In genomic region chr14:94316692-94317091, GRCh38 we compare ENCODE assay signal across 37 cellular contexts. TPM values are rescaled to one million over a fixed set of nuclear protein-coding genes. Genes with fewer than 3 reads are reported as not detected.
"Had no signal": no experiment of that assay in that cellular context is flagged by ENCODE, and none has a peak within 500 bp of the region (broad histone marks: within the 10 kb centered on the region; RNA-seq: fewer than 3 reads in every experiment).

No MANE protein-coding gene starts in this region.

- H3K4me1 ChIP-seq: adrenal gland, body of pancreas, gastroesophageal sphincter had no signal

- H3K4me3 Mint-ChIP-seq: activated B cell treated with CpG ODN at 0.5 μM for 24 hours; activated CD8-positive, alpha-beta T cell treated with anti-CD3 and anti-CD28 coated beads for 36 hours; activated naive CD8-positive, alpha-beta T cell; activated naive CD8-positive, alpha-beta T cell treated with anti-CD3 and anti-CD28 coated beads, Interleukin-2, amount 50 U/mL, for 24 hours; activated T-cell treated with anti-CD3 and anti-CD28 coated beads, Interleukin-2, amount 50 U/mL, for 4 hours; activated T-helper 17 cell treated with anti-CD3 and anti-CD28 coated beads, Interleukin-2, amount 50 U/mL, for 72 hours; dendritic cell treated with granulocyte-macrophage colony-stimulating factor and Interleukin-4, amounts not matched to agents 40 ng/mL and 50 ng/mL, for 4 days; effector memory CD8-positive, alpha-beta T cell had no signal

- H3K36me3 Mint-ChIP-seq: activated naive CD8-positive, alpha-beta T cell had no signal

- FAIRE-seq: colon, TTC549 had no signal

- H3K9me3 ChIP-seq: body of pancreas, esophagus squamous epithelium had no signal

- ATAC-seq: activated CD4-positive, CD25-positive, alpha-beta regulatory T cell treated with anti-CD3 and anti-CD28 coated beads, Interleukin-2, amount 50 U/mL, for 24 hours; activated CD8-positive, alpha-beta T cell treated with anti-CD3 and anti-CD28 coated beads for 36 hours; activated naive CD8-positive, alpha-beta T cell treated with anti-CD3 and anti-CD28 coated beads, Interleukin-2, amount 50 U/mL, for 24 hours; activated T-cell treated with anti-CD3 and anti-CD28 coated beads, Interleukin-2, amount 50 U/mL, for 4 hours; activated T-helper 17 cell treated with anti-CD3 and anti-CD28 coated beads, Interleukin-2, amount 50 U/mL, for 72 hours; effector memory CD8-positive, alpha-beta T cell had no signal

- H3K27ac Mint-ChIP-seq: activated B cell treated with CpG ODN at 0.5 μM for 24 hours; activated CD8-positive, alpha-beta T cell treated with anti-CD3 and anti-CD28 coated beads for 36 hours; activated naive CD8-positive, alpha-beta T cell; activated naive CD8-positive, alpha-beta T cell treated with anti-CD3 and anti-CD28 coated beads, Interleukin-2, amount 50 U/mL, for 24 hours; activated T-helper 17 cell treated with anti-CD3 and anti-CD28 coated beads, Interleukin-2, amount 50 U/mL, for 72 hours; dendritic cell treated with granulocyte-macrophage colony-stimulating factor and Interleukin-4, amounts not matched to agents 40 ng/mL and 50 ng/mL, for 4 days; effector memory CD8-positive, alpha-beta T cell had no signal

- H3K27ac ChIP-seq: adrenal gland, epithelial cell of prostate, gastroesophageal sphincter, WERI-Rb-1 had no signal

- DNase-seq: activated B cell treated with CpG ODN at 0.5 μM for 24 hours; activated CD4-positive, alpha-beta T cell treated with anti-CD3 and anti-CD28 coated beads for 48 hours; activated CD4-positive, alpha-beta T cell treated with anti-CD3 and anti-CD28 coated beads, Interleukin-2, amount 50 U/mL, for 1 hour; activated CD4-positive, alpha-beta T cell treated with anti-CD3 and anti-CD28 coated beads, Interleukin-2, amount 50 U/mL, for 48 hours; activated CD8-positive, alpha-beta memory T cell treated with anti-CD3 and anti-CD28 coated beads for 24 hours; activated CD8-positive, alpha-beta T cell treated with anti-CD3 and anti-CD28 coated beads for 36 hours; activated effector memory CD4-positive, alpha-beta T cell treated with Interleukin-2 at 50 U/mL for 16 hours; activated gamma-delta T cell treated with Interleukin-2 at 50 U/mL for 16 hours; activated naive CD4-positive, alpha-beta T cell treated with anti-CD3 and anti-CD28 coated beads, Interleukin-2, amount 50 U/mL, for 16 hours; activated naive CD4-positive, alpha-beta T cell treated with Interleukin-2 at 50 U/mL for 16 hours; activated naive CD8-positive, alpha-beta T cell treated with anti-CD3 and anti-CD28 coated beads, Interleukin-2, amount 50 U/mL, for 24 hours; activated T-cell treated with anti-CD3 and anti-CD28 coated beads, Interleukin-2, amount 50 U/mL, for 4 hours; adrenal gland; amygdala; caudate nucleus; effector CD4-positive, alpha-beta T cell; effector memory CD8-positive, alpha-beta T cell; esophagus squamous epithelium; foreskin melanocyte; T-helper 2 cell had no signal

- H3K4me1 Mint-ChIP-seq: activated B cell treated with CpG ODN at 0.5 μM for 24 hours; activated naive CD8-positive, alpha-beta T cell treated with anti-CD3 and anti-CD28 coated beads, Interleukin-2, amount 50 U/mL, for 24 hours had no signal

- H3K27me3 ChIP-seq: adrenal gland, body of pancreas, esophagus squamous epithelium, gastroesophageal sphincter had no signal

- H3K4me3 ChIP-seq: adrenal gland, body of pancreas, esophagus squamous epithelium, gastroesophageal sphincter had no signal

- H3K36me3 ChIP-seq: adrenal gland, esophagus squamous epithelium, gastroesophageal sphincter, WERI-Rb-1 had no signal

- H3K9me3 Mint-ChIP-seq: activated CD8-positive, alpha-beta T cell treated with anti-CD3 and anti-CD28 coated beads for 36 hours; activated naive CD8-positive, alpha-beta T cell treated with anti-CD3 and anti-CD28 coated beads, Interleukin-2, amount 50 U/mL, for 24 hours; dendritic cell treated with granulocyte-macrophage colony-stimulating factor and Interleukin-4, amounts not matched to agents 40 ng/mL and 50 ng/mL, for 4 days; effector memory CD8-positive, alpha-beta T cell had no signal

- H3K27me3 Mint-ChIP-seq: activated B cell treated with CpG ODN at 0.5 μM for 24 hours; activated naive CD8-positive, alpha-beta T cell; activated naive CD8-positive, alpha-beta T cell treated with anti-CD3 and anti-CD28 coated beads, Interleukin-2, amount 50 U/mL, for 24 hours had no signal

RNA-seq across cellular contexts. Expression of gene SERPINA6, which starts 6.4 kb away (rescaled TPM):
- total RNA-seq: activated B cell treated with CpG ODN at 0.5 μM for 24 hours; activated CD8-positive, alpha-beta T cell treated with anti-CD3 and anti-CD28 coated beads for 36 hours; activated T-cell treated with anti-CD3 and anti-CD28 coated beads, Interleukin-2, amount 50 U/mL, for 4 hours; adrenal gland; aorta; chondrocyte; esophagus squamous epithelium; fibroblast of lung; fibroblast of villous mesenchyme; gastroesophageal sphincter; glomerular endothelial cell; T-helper 1 cell treated with Interleukin-12 subunit alpha and Interleukin-12 subunit beta and Interleukin-4 antibody, amounts not matched to agents 30 ng/mL and 1 ng/mL, for 36 hours had no signal
- polyA plus RNA-seq: aorta, fibroblast of lung had no signal

RNA-seq across cellular contexts. Expression of gene SERPINA10, which starts 23.6 kb away (rescaled TPM):
- total RNA-seq: activated B cell treated with CpG ODN at 0.5 μM for 24 hours; activated CD8-positive, alpha-beta T cell treated with anti-CD3 and anti-CD28 coated beads for 36 hours; activated T-cell treated with anti-CD3 and anti-CD28 coated beads, Interleukin-2, amount 50 U/mL, for 4 hours; activated T-helper 17 cell treated with anti-CD3 and anti-CD28 coated beads, Interleukin-2, amount 50 U/mL, for 72 hours; adrenal gland; aorta; chondrocyte; esophagus squamous epithelium; fibroblast of lung; fibroblast of villous mesenchyme; gastroesophageal sphincter; glomerular endothelial cell; T-helper 1 cell treated with Interleukin-12 subunit alpha and Interleukin-12 subunit beta and Interleukin-4 antibody, amounts not matched to agents 30 ng/mL and 1 ng/mL, for 36 hours had no signal
- polyA plus RNA-seq: aorta, esophagus, fibroblast of lung had no signal

RNA-seq across cellular contexts. Expression of gene SERPINA2, which starts 49.8 kb away (rescaled TPM):
- total RNA-seq: activated B cell treated with CpG ODN at 0.5 μM for 24 hours; activated CD8-positive, alpha-beta T cell treated with anti-CD3 and anti-CD28 coated beads for 36 hours; activated T-cell treated with anti-CD3 and anti-CD28 coated beads, Interleukin-2, amount 50 U/mL, for 4 hours; adrenal gland; aorta; body of pancreas; chondrocyte; esophagus squamous epithelium; fibroblast of lung; fibroblast of villous mesenchyme; gastroesophageal sphincter; glomerular endothelial cell; T-helper 1 cell treated with Interleukin-12 subunit alpha and Interleukin-12 subunit beta and Interleukin-4 antibody, amounts not matched to agents 30 ng/mL and 1 ng/mL, for 36 hours had no signal
- polyA plus RNA-seq: adrenal gland, aorta, esophagus, fibroblast of lung had no signal
